1 cellular context compared by ENCODE assay signal in genomic region chr5:173753307-173754168, GRCh38.
TF ChIP-seq lines count a peak whose summit lies in the region.

No MANE protein-coding gene starts in this region.

TF ChIP-seq in HepG2, 621 proteins besides CTCF, POLR2A, EP300 and RAD21 (continued from another document and continues in another):
- TF ChIP-seq ZBTB4 (CRISPR knock-in tag; IDR thresholded peaks at IDR 0.05; ENCODE audit: borderline replicate concordance) (peak; percentile 81; the same call in 1 of the 2 replicates), DPF2 (CRISPR knock-in tag; IDR thresholded peaks at IDR 0.05; ENCODE audit: borderline replicate concordance, low read depth) (peak; percentile 38; the same call in 1 of the 2 replicates), ZMAT3 (CRISPR knock-in tag; conservative IDR thresholded peaks at IDR 0.05) (no peak), FIP1L1 (IDR thresholded peaks at IDR 0.05; ENCODE audit: borderline replicate concordance, insufficient read depth, low read depth, low read length) (no peak), ZNF619 (CRISPR knock-in tag; IDR thresholded peaks at IDR 0.05) (no peak), ZNF20 (CRISPR knock-in tag; IDR thresholded peaks at IDR 0.05) (no peak), KLF11 (CRISPR knock-in tag; IDR thresholded peaks at IDR 0.05) (no peak), HMGXB3 (CRISPR knock-in tag; IDR thresholded peaks at IDR 0.05; ENCODE audit: borderline replicate concordance) (0 out of 2 replicates have a peak, but pooled peaks have one; percentile 35), ZSCAN25 (CRISPR knock-in tag; IDR thresholded peaks at IDR 0.05) (no peak), PAXIP1 (CRISPR knock-in tag; conservative IDR thresholded peaks at IDR 0.05) (peak; percentile 66; the same call in 1 of the 2 replicates), NCOA2 (CRISPR knock-in tag; IDR thresholded peaks at IDR 0.05) (peak; percentile 36; the same call in 1 of the 2 replicates), GABPB1 (CRISPR knock-in tag; IDR thresholded peaks at IDR 0.05) (peak; percentile 58; the same call in 1 of the 2 replicates), GABPA (IDR thresholded peaks at IDR 0.05; ENCODE audit: low read depth, low read length) (no peak), GABPA (CRISPR knock-in tag; IDR thresholded peaks at IDR 0.05; ENCODE audit: low read depth) (peak; percentile 43; the same call in 1 of the 2 replicates), ZNF574 (CRISPR knock-in tag; IDR thresholded peaks at IDR 0.05) (peak; percentile 62), ZNF607 (CRISPR knock-in tag; IDR thresholded peaks at IDR 0.05; ENCODE audit: borderline replicate concordance) (no peak), RAD51 (IDR thresholded peaks at IDR 0.05; ENCODE audit: borderline replicate concordance) (no peak), SIX4 (CRISPR knock-in tag; IDR thresholded peaks at IDR 0.05) (peak; percentile 97), ZNF274 (CRISPR knock-in tag; IDR thresholded peaks at IDR 0.05) (0 out of 2 replicates have a peak, but pooled peaks have one; percentile 28), FOXA3 (CRISPR knock-in tag; IDR thresholded peaks at IDR 0.05) (peak; percentile 34; the same call in 1 of the 2 replicates), SNAPC4 (CRISPR knock-in tag; IDR thresholded peaks at IDR 0.05) (no peak), ZFY (CRISPR knock-in tag; IDR thresholded peaks at IDR 0.05) (peak; percentile 62), ZNF121 (CRISPR knock-in tag; IDR thresholded peaks at IDR 0.05) (0 out of 2 replicates have a peak, but pooled peaks have one; percentile 24), ZNF644 (CRISPR knock-in tag; IDR thresholded peaks at IDR 0.05; ENCODE audit: low read depth) (peak; percentile 65), KDM2A (CRISPR knock-in tag; IDR thresholded peaks at IDR 0.05; ENCODE audit: borderline replicate concordance, low read depth) (peak; percentile 67; the same call in 1 of the 2 replicates), ZNF710 (CRISPR knock-in tag; IDR thresholded peaks at IDR 0.05; ENCODE audit: borderline replicate concordance) (peak; percentile 75; the same call in 1 of the 2 replicates), U2AF1 (optimal IDR thresholded peaks at IDR 0.05; ENCODE audit: low read depth, low read length) (no peak), ZNF891 (CRISPR knock-in tag; IDR thresholded peaks at IDR 0.05) (0 out of 2 replicates have a peak, but pooled peaks have one; percentile 43), PHF20 (CRISPR knock-in tag; IDR thresholded peaks at IDR 0.05) (peak; percentile 40; the same call in 1 of the 2 replicates), ARID3A (IDR thresholded peaks at IDR 0.05; ENCODE audit: low read depth, low read length) (no peak), RELA (CRISPR knock-in tag; IDR thresholded peaks at IDR 0.05) (no peak), ZNF12 (CRISPR knock-in tag; IDR thresholded peaks at IDR 0.05) (peak; percentile 44; the same call in 1 of the 2 replicates), KDM1A (CRISPR knock-in tag; IDR thresholded peaks at IDR 0.05) (no peak), ZNF775 (CRISPR knock-in tag; IDR thresholded peaks at IDR 0.05; ENCODE audit: borderline replicate concordance) (no peak)
